ENCODE assay signal across 16 cellular contexts in the genomic region with DNA sequence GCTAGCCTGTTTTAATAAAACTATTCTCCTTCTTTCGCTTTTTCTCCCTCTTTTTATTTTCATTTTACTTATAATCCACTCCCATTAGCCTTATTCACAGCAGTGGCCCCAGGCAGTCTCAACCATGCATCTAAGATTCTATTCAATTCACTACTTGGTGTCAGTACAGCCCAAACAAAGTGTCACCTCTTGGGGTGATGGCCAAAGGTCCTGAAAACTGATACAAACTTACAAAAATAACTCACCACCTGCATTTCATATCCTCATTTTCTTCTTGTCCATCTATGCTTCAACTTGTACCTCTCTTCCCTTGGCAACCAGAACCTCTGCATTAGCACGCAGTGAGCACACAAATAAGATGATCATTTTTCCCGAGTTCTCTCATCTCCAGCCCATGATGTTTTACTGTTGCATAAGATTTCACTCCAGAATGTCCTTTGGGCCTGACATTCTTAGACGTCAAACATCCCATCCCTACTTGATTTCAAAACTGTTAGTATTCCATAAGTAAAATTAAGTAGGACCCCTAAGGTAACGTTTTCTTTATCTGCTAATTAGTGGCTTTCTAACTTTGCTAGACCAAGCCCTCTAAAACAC.
"Had no signal": no experiment of that assay in that cellular context is flagged by ENCODE, and none has a peak within 500 bp of the region (broad histone marks: within the 10 kb centered on the region; RNA-seq: fewer than 3 reads in every experiment).

No MANE protein-coding gene starts in this region.

- ATAC-seq: stimulated activated effector memory CD8-positive, alpha-beta T cell treated with anti-CD3 and anti-CD28 coated beads, Interleukin-12 subunit alpha, Interleukin-12 subunit beta, amount 100 ng/mL, for 72 hours; T-cell had no signal

- H3K4me3 ChIP-seq: left ventricle myocardium inferior, neural progenitor cell, ovary, smooth muscle cell had no signal

- H3K9me3 ChIP-seq: left ventricle myocardium inferior, ovary had no signal

- H3K36me3 ChIP-seq: left ventricle myocardium inferior, neural progenitor cell, ovary had no signal

- H3K4me2 ChIP-seq: neural progenitor cell had no signal

- FAIRE-seq: colon, endothelial cell of umbilical vein, kidney had no signal

- H3K9ac ChIP-seq: neural progenitor cell had no signal

- H3K27me3 ChIP-seq: neural progenitor cell, ovary had no signal

- H2AFZ ChIP-seq: neural progenitor cell had no signal

- H3K27ac ChIP-seq: left ventricle myocardium inferior, neural progenitor cell had no signal

- DNase-seq: activated CD4-positive, alpha-beta memory T cell treated with anti-CD3 and anti-CD28 coated beads, Interleukin-2, amount 10 ng/mL, durations not matched to agents 7 days and 5 days; activated gamma-delta T cell; activated T-cell treated with anti-CD3 and anti-CD28 coated beads, Interleukin-2, amount 50 U/mL, for 48 hours; anterior cingulate cortex; effector CD4-positive, alpha-beta T cell; kidney; left ventricle myocardium inferior; ovary; substantia nigra; T-cell; T1000 had no signal

- H3K4me1 ChIP-seq: left ventricle myocardium inferior, neural progenitor cell had no signal
